In the genomic region with DNA sequence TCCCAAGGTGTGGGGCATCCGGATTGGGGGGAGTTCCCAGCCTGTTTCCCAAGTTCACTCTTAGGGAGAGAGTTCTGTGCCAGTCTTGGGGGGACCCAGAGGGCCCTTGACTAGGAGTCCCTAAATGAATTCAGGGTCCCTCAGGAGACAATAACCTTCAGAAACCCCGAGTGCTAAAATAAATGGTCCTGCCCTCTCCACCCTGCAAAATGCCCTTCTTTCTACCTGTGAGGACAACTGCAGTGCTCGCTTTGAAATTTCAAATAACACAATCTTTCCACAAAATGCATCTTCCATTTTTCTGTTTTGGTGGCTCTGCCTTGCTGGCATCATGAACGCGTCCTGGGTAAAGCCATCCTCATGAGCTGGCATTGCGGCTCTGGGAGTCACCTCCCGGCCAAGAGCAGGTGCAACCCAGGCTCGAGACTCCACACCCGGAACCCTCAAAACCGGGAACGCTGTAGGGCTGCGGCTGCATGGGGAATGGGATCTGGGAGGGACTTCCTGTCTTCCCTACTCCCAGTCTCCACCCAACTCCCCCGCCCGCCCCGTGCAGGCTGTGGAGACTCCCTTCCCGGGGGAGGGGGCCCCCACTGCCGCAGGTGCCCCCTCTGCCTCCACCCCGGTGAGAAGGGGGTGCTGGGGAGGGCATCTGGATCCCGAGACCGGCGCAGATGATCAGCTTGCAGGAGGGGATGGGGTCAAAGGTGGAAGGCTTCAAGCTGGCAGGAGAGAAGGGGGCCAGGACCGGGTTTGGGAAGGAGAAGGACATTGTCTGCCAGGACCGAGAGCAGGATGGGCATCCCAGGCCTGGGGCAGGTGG, we compare ENCODE assay signal across 1 cellular context.
TF ChIP-seq lines count a peak whose summit lies in the region.

Gene ZNF205, plus strand, starts transcription at position 529 of the 823 bp plus-strand sequence. CDS start 845 bp downstream, outside the sequence.

TF ChIP-seq in HepG2, 621 proteins besides CTCF, POLR2A, EP300 and RAD21 (continued from another document and continues in another):
- TF ChIP-seq, protein P1, sequence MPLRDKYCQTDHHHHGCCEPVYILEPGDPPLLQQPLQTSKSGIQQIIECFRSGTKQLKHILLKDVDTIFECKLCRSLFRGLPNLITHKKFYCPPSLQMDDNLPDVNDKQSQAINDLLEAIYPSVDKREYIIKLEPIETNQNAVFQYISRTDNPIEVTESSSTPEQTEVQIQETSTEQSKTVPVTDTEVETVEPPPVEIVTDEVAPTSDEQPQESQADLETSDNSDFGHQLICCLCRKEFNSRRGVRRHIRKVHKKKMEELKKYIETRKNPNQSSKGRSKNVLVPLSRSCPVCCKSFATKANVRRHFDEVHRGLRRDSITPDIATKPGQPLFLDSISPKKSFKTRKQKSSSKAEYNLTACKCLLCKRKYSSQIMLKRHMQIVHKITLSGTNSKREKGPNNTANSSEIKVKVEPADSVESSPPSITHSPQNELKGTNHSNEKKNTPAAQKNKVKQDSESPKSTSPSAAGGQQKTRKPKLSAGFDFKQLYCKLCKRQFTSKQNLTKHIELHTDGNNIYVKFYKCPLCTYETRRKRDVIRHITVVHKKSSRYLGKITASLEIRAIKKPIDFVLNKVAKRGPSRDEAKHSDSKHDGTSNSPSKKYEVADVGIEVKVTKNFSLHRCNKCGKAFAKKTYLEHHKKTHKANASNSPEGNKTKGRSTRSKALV (CRISPR knock-in tag; IDR thresholded peaks at IDR 0.05): no peak
- no peak for TF ChIP-seq DZIP1 (CRISPR knock-in tag; IDR thresholded peaks at IDR 0.05)
- TF ChIP-seq ZNF530 (CRISPR knock-in tag; IDR thresholded peaks at IDR 0.05; ENCODE audit: low read depth): no peak
- TF ChIP-seq HMG20B (CRISPR knock-in tag; conservative IDR thresholded peaks at IDR 0.05): 0 out of 2 replicates have a peak, but pooled peaks have one; percentile 34
- TF ChIP-seq, protein P2, sequence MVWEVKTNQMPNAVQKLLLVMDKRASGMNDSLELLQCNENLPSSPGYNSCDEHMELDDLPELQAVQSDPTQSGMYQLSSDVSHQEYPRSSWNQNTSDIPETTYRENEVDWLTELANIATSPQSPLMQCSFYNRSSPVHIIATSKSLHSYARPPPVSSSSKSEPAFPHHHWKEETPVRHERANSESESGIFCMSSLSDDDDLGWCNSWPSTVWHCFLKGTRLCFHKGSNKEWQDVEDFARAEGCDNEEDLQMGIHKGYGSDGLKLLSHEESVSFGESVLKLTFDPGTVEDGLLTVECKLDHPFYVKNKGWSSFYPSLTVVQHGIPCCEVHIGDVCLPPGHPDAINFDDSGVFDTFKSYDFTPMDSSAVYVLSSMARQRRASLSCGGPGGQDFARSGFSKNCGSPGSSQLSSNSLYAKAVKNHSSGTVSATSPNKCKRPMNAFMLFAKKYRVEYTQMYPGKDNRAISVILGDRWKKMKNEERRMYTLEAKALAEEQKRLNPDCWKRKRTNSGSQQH (CRISPR knock-in tag; IDR thresholded peaks at IDR 0.05; ENCODE audit: low read depth): peak; percentile 28; the same call in 1 of the 2 replicates
- 0 out of 2 replicates have a peak, but pooled peaks have one; percentile 70 for TF ChIP-seq SRY (CRISPR knock-in tag; IDR thresholded peaks at IDR 0.05)
- TF ChIP-seq NR2F2 (IDR thresholded peaks at IDR 0.05; ENCODE audit: borderline replicate concordance, low read depth): 0 out of 2 replicates have a peak, but pooled peaks have one; percentile 47
- 0 out of 2 replicates have a peak, but pooled peaks have one; percentile 38 for TF ChIP-seq ZBTB42 (CRISPR knock-in tag; IDR thresholded peaks at IDR 0.05)
- peak; percentile 70; the same call in 1 of the 2 replicates for TF ChIP-seq ZNF547 (CRISPR knock-in tag; IDR thresholded peaks at IDR 0.05)
- TF ChIP-seq ZNF660 (CRISPR knock-in tag; IDR thresholded peaks at IDR 0.05; ENCODE audit: borderline replicate concordance, low read depth): no peak
- TF ChIP-seq GFI1 (CRISPR knock-in tag; IDR thresholded peaks at IDR 0.05; ENCODE audit: borderline replicate concordance): peak; percentile 53; the same call in 1 of the 2 replicates
- TF ChIP-seq, protein P3, sequence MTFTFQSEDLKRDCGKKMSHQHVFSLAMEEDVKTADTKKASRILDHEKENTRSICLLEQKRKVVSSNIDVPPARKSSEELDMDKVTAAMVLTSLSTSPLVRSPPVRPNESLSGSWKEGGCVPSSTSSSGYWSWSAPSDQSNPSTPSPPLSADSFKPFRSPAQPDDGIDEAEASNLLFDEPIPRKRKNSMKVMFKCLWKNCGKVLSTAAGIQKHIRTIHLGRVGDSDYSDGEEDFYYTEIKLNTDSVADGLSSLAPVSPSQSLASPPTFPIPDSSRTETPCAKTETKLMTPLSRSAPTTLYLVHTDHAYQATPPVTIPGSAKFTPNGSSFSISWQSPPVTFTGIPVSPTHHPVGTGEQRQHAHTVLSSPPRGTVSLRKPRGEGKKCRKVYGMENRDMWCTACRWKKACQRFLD (CRISPR knock-in tag; IDR thresholded peaks at IDR 0.05; ENCODE audit: borderline replicate concordance): 0 out of 2 replicates have a peak, but pooled peaks have one; percentile 49
- peak; percentile 71 for TF ChIP-seq YY1 (IDR thresholded peaks at IDR 0.05; ENCODE audit: insufficient read depth, insufficient replicate concordance, low read depth, low read length)
- TF ChIP-seq, protein P4, sequence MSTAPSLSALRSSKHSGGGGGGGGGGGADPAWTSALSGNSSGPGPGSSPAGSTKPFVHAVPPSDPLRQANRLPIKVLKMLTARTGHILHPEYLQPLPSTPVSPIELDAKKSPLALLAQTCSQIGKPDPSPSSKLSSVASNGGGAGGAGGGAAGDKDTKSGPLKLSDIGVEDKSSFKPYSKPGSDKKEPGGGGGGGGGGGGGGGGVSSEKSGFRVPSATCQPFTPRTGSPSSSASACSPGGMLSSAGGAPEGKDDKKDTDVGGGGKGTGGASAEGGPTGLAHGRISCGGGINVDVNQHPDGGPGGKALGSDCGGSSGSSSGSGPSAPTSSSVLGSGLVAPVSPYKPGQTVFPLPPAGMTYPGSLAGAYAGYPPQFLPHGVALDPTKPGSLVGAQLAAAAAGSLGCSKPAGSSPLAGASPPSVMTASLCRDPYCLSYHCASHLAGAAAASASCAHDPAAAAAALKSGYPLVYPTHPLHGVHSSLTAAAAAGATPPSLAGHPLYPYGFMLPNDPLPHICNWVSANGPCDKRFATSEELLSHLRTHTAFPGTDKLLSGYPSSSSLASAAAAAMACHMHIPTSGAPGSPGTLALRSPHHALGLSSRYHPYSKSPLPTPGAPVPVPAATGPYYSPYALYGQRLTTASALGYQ (CRISPR knock-in tag; IDR thresholded peaks at IDR 0.05): peak; percentile 42; the same call in 1 of the 2 replicates
- TF ChIP-seq, protein P5, sequence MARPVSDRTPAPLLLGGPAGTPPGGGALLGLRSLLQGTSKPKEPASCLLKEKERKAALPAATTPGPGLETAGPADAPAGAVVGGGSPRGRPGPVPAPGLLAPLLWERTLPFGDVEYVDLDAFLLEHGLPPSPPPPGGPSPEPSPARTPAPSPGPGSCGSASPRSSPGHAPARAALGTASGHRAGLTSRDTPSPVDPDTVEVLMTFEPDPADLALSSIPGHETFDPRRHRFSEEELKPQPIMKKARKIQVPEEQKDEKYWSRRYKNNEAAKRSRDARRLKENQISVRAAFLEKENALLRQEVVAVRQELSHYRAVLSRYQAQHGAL (CRISPR knock-in tag; IDR thresholded peaks at IDR 0.05; ENCODE audit: not compliant biosample characterization): no peak
- peak; percentile 87; the same call in 1 of the 2 replicates for TF ChIP-seq ZNF556 (CRISPR knock-in tag; IDR thresholded peaks at IDR 0.05; ENCODE audit: borderline replicate concordance)
- peak; percentile 29 for TF ChIP-seq CBX1 (IDR thresholded peaks at IDR 0.05; ENCODE audit: low read depth)
- TF ChIP-seq PLRG1 (conservative IDR thresholded peaks at IDR 0.05): no peak
- TF ChIP-seq, protein P6, sequence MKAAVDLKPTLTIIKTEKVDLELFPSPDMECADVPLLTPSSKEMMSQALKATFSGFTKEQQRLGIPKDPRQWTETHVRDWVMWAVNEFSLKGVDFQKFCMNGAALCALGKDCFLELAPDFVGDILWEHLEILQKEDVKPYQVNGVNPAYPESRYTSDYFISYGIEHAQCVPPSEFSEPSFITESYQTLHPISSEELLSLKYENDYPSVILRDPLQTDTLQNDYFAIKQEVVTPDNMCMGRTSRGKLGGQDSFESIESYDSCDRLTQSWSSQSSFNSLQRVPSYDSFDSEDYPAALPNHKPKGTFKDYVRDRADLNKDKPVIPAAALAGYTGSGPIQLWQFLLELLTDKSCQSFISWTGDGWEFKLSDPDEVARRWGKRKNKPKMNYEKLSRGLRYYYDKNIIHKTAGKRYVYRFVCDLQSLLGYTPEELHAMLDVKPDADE (CRISPR knock-in tag; IDR thresholded peaks at IDR 0.05): no peak
- TF ChIP-seq FOXM1 (CRISPR knock-in tag; IDR thresholded peaks at IDR 0.05): no peak
- TF ChIP-seq BATF2 (CRISPR knock-in tag; IDR thresholded peaks at IDR 0.05): no peak
- TF ChIP-seq, protein P7, sequence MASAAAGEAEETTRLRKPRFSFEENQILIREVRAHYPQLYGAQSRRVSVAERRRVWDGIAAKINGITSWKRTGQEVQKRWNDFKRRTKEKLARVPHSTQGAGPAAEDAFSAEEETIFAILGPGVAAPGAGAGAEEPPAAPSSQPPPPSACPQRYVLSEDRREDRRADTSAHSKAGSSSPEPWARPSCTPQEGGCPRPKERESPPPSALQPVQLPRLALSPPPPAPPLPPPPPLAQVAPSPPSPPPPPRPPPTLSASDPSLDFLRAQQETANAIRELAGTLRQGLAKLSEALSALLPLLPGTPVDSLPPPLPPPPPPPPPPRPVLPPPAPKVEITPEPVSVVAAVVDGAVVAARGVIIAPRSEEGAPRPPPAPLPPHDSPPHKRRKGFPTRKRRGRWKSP (CRISPR knock-in tag; IDR thresholded peaks at IDR 0.05): no peak
- no peak for TF ChIP-seq JDP2 (CRISPR knock-in tag; IDR thresholded peaks at IDR 0.05; ENCODE audit: borderline replicate concordance)
- TF ChIP-seq KDM6A (CRISPR knock-in tag; IDR thresholded peaks at IDR 0.05; ENCODE audit: low read depth): no peak
- no peak for TF ChIP-seq DR1 (CRISPR knock-in tag; IDR thresholded peaks at IDR 0.05)
- TF ChIP-seq ZSCAN29 (CRISPR knock-in tag; conservative IDR thresholded peaks at IDR 0.05): peak; percentile 53; the same call in 1 of the 2 replicates
- TF ChIP-seq ETV5 (CRISPR knock-in tag; IDR thresholded peaks at IDR 0.05; ENCODE audit: borderline replicate concordance): peak; percentile 72; the same call in 1 of the 2 replicates
- no peak for TF ChIP-seq GTF2F1 (IDR thresholded peaks at IDR 0.05; ENCODE audit: low read length)
- peak; percentile 72 for TF ChIP-seq DMAP1 (CRISPR knock-in tag; IDR thresholded peaks at IDR 0.05)
- no peak for TF ChIP-seq ZNF549 (CRISPR knock-in tag; IDR thresholded peaks at IDR 0.05)
- TF ChIP-seq ZBTB8A (CRISPR knock-in tag; IDR thresholded peaks at IDR 0.05; ENCODE audit: borderline replicate concordance, low read depth): no peak
- peak; percentile 95 for TF ChIP-seq YEATS2 (CRISPR knock-in tag; IDR thresholded peaks at IDR 0.05; ENCODE audit: borderline replicate concordance)
- TF ChIP-seq MIXL1 (CRISPR knock-in tag; IDR thresholded peaks at IDR 0.05): peak; percentile 74; the same call in 1 of the 2 replicates
- TF ChIP-seq RFXAP (CRISPR knock-in tag; IDR thresholded peaks at IDR 0.05; ENCODE audit: borderline replicate concordance): peak; percentile 39; the same call in 1 of the 2 replicates
- TF ChIP-seq CAMTA2 (CRISPR knock-in tag; IDR thresholded peaks at IDR 0.05; ENCODE audit: borderline replicate concordance): no peak
- TF ChIP-seq SIX4 (CRISPR knock-in tag; IDR thresholded peaks at IDR 0.05): 0 out of 2 replicates have a peak, but pooled peaks have one; percentile 25
- TF ChIP-seq RFXANK (CRISPR knock-in tag; IDR thresholded peaks at IDR 0.05): no peak
- no peak for TF ChIP-seq RFX5 (IDR thresholded peaks at IDR 0.05; ENCODE audit: low read depth, low read length)
- TF ChIP-seq FOXP4 (CRISPR knock-in tag; IDR thresholded peaks at IDR 0.05): peak; percentile 32; the same call in 1 of the 2 replicates
- no peak for TF ChIP-seq AGO2 (optimal IDR thresholded peaks at IDR 0.05; ENCODE audit: low read depth, low read length)
- peak; percentile 96 for TF ChIP-seq SAP130 (CRISPR knock-in tag; IDR thresholded peaks at IDR 0.05; ENCODE audit: low read depth)
